In the genomic region with DNA sequence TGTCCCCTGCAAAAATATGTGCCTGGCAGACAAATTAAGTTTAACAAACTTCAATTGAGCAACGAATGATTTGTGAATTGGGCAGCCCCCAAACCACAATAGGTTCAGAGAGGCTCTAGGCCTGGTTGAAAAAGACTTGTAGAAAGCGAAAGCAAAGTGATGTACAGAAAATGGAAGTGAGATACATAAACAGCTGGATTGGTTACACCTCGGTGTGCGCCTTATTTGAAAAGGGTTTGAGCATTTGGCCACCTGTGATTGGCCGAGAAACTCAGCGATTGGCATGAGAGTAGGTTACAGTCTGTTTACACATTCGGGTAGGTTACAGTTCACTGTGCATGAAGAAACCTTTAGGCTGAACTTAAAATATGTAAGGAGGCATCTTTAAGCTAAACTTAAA, we compare ENCODE assay signal across 14 cellular contexts.
DNase-seq lines count a peak whose midpoint lies in the region; ATAC-seq lines count a peak whose summit lies in the region.
"Had no signal": no experiment of that assay in that cellular context is flagged by ENCODE, and none has a peak within 500 bp of the region (broad histone marks: within the 10 kb centered on the region; RNA-seq: fewer than 3 reads in every experiment).

No MANE protein-coding gene starts in this region.

- peak overlapping the region; percentile 54 to 62 for H3K4me3 Mint-ChIP-seq in stimulated activated naive B cell treated with anti-CD40 and anti-IgM and Interleukin-4, amounts not matched to agents 10 μg/mL and 1 μg/mL and 100 μg/mL, for 72 hours
- H3K4me3 Mint-ChIP-seq: natural killer cell had no signal

- peak; percentile 49 to 56 for ATAC-seq in activated CD4-positive, CD25-positive, alpha-beta regulatory T cell treated with anti-CD3 and anti-CD28 coated beads, Interleukin-2, amount 50 U/mL, for 24 hours
- peak; percentile 89 for ATAC-seq in GM21723 (IDR thresholded peaks at IDR 0.05; ENCODE audit: unreplicated experiment)
- peak; percentile 96 for ATAC-seq in HG03342 (IDR thresholded peaks at IDR 0.05; ENCODE audit: unreplicated experiment)
- peak; percentile 95 to 98 for ATAC-seq in stimulated activated naive B cell treated with anti-CD40 and anti-IgM and Interleukin-4, amounts not matched to agents 10 μg/mL and 1 μg/mL and 100 μg/mL, for 72 hours (replicated peaks)
- ATAC-seq: A549; activated naive CD4-positive, alpha-beta T cell treated with anti-CD3 and anti-CD28 coated beads, Interleukin-2, amount 50 U/mL, for 72 hours; natural killer cell had no signal

- H3K27ac Mint-ChIP-seq in stimulated activated naive B cell treated with anti-CD40 and anti-IgM and Interleukin-4, amounts not matched to agents 10 μg/mL and 1 μg/mL and 100 μg/mL, for 72 hours, result peak overlapping the region; percentile 91
- H3K27ac Mint-ChIP-seq: natural killer cell had no signal

- peaks cover 32 to 53% of the 10 kb centered on the region in 2 donors for H3K4me1 Mint-ChIP-seq in stimulated activated naive B cell treated with anti-CD40 and anti-IgM and Interleukin-4, amounts not matched to agents 10 μg/mL and 1 μg/mL and 100 μg/mL, for 72 hours

- DNase-seq in activated CD4-positive, CD25-positive, alpha-beta regulatory T cell treated with anti-CD3 and anti-CD28 coated beads, Interleukin-2, amount 50 U/mL, for 72 hours, result no peak
- peak; percentile 53 for DNase-seq in stimulated activated naive B cell treated with anti-CD40 and anti-IgM and Interleukin-4, amounts not matched to agents 10 μg/mL and 1 μg/mL and 100 μg/mL, for 72 hours
- DNase-seq in activated CD4-positive, alpha-beta T cell treated with anti-CD3 and anti-CD28 coated beads for 1 hour, result no peak
- DNase-seq in dedifferentiated amniotic fluid mesenchymal stem cell (ENCODE audit: extremely low spot score) (no peak), Kasumi-1 (lab: John Stamatoyannopoulos, UW) (no peak)
- DNase-seq: effector CD4-positive, alpha-beta T cell; natural killer cell; T-helper 9 cell; transverse colon had no signal

- H3K9me3 Mint-ChIP-seq in stimulated activated naive B cell treated with anti-CD40 and anti-IgM and Interleukin-4, amounts not matched to agents 10 μg/mL and 1 μg/mL and 100 μg/mL, for 72 hours, result peaks cover 3 to 4% of the 10 kb centered on the region in 2 donors
- H3K9me3 Mint-ChIP-seq: activated naive CD4-positive, alpha-beta T cell treated with anti-CD3 and anti-CD28 coated beads, Interleukin-2, amount 50 U/mL, for 72 hours; natural killer cell had no signal

- no peaks in the 10 kb centered on the region for H3K27me3 Mint-ChIP-seq in stimulated activated naive B cell treated with anti-CD40 and anti-IgM and Interleukin-4, amounts not matched to agents 10 μg/mL and 1 μg/mL and 100 μg/mL, for 72 hours

- H3K36me3 Mint-ChIP-seq in stimulated activated naive B cell treated with anti-CD40 and anti-IgM and Interleukin-4, amounts not matched to agents 10 μg/mL and 1 μg/mL and 100 μg/mL, for 72 hours, result peaks cover 24 to 53% of the 10 kb centered on the region in 2 donors
- H3K36me3 Mint-ChIP-seq: natural killer cell had no signal
